Comparison of ENCODE assay signal across 23 cellular contexts in the genomic region with DNA sequence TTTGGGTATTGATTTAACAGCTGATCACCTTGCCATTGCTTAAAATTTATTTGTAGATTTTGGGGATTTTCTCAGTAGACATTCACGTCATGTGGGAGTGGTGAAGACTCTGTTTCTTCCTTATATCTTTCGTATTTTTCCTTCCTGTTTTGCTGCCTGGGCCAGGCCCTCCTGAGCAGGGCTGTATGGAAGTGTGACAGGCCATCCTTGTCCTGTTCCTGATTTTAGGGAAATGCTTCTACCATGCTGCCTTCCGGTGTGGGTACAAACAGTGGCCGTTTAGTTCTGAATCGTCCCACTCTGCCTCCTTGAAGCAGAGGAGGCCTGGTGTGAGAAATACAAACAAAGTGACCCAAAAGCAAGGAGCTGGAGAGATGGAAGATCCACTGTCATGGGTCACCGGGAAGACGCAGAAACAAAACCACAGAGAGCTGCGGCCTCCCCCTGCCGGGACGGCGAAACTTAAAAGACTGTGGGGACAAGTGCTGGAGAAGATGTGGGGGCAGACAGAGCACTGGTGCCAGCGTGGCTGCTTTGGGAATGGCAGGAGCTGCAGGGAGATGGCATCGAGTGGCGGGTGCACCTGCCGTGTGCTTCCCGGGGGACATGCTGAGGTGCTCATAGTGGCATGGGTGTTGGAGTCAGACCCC. TPM values are rescaled to one million over a fixed set of nuclear protein-coding genes. Genes with fewer than 3 reads are reported as not detected.
DNase-seq lines count a peak whose midpoint lies in the region; ATAC-seq and TF ChIP-seq lines count a peak whose summit lies in the region.
"Had no signal": no experiment of that assay in that cellular context is flagged by ENCODE, and none has a peak within 500 bp of the region (broad histone marks: within the 10 kb centered on the region; RNA-seq: fewer than 3 reads in every experiment).

No MANE protein-coding gene starts in this region.

- H3K36me3 ChIP-seq in CD8-positive, alpha-beta T cell (ENCODE audit: insufficient read depth, low read length), result peaks cover 11% of the 10 kb centered on the region
- H3K36me3 ChIP-seq in neuronal stem cell (replicated peaks in 1 of 2; ENCODE audit: control insufficient read depth in 2 of 2, insufficient read depth in 2 of 2, low read length in 2 of 2), result peaks cover 0 to 45% of the 10 kb centered on the region in 2 donors
- H3K36me3 ChIP-seq: vagina had no signal

- no CpG with 5 or more reads among the region's 16 CpGs for WGBS in neuronal stem cell (ENCODE audit: extremely low coverage in 2 of 2, insufficient read length in 2 of 2, insufficient replicate concordance in 1 of 2), 2 donors

- no peak overlapping the region for H3K27ac ChIP-seq in CD8-positive, alpha-beta T cell (ENCODE audit: low read depth, low read length)
- H3K27ac ChIP-seq in neuronal stem cell (replicated peaks; ENCODE audit: low read length), result no peak overlapping the region
- H3K27ac ChIP-seq: gastroesophageal sphincter, psoas muscle, suprapubic skin, vagina had no signal

- no peak overlapping the region for H3K4me3 Mint-ChIP-seq in activated T-cell treated with anti-CD3 and anti-CD28 coated beads, Interleukin-2, amount 50 U/mL, for 24 hours
- H3K4me3 Mint-ChIP-seq in CD8-positive, alpha-beta T cell, result no peak overlapping the region
- H3K4me3 Mint-ChIP-seq in activated naive CD8-positive, alpha-beta T cell, result no peak overlapping the region
- H3K4me3 Mint-ChIP-seq: GM23338 had no signal

- no peak overlapping the region for H3K4ac ChIP-seq in neuronal stem cell (ENCODE audit: low read length)

- H2BK120ac ChIP-seq in neuronal stem cell (ENCODE audit: low read depth, low read length), result no peak overlapping the region

- intact Hi-C loops in CD8-positive, alpha-beta T cell (cut with DNase I, micrococcal nuclease), result no loop called here

- H3K18ac ChIP-seq in neuronal stem cell (ENCODE audit: low read length), result peak overlapping the region; percentile 48

- no peak overlapping the region for H4K91ac ChIP-seq in neuronal stem cell (ENCODE audit: low read depth, low read length, poor library complexity)

- no peak overlapping the region for H2BK5ac ChIP-seq in neuronal stem cell (ENCODE audit: low read length)

- H2BK15ac ChIP-seq in neuronal stem cell (ENCODE audit: low read length), result no peak overlapping the region

- no peak overlapping the region for H4K8ac ChIP-seq in neuronal stem cell (ENCODE audit: low read depth, low read length)

- no peak for DNase-seq in activated T-cell treated with anti-CD3 and anti-CD28 coated beads, Interleukin-2, amount 50 U/mL, for 24 hours
- no peak for DNase-seq in activated T-cell treated with anti-CD3 and anti-CD28 coated beads, Interleukin-2, amount 50 U/mL, for 48 hours
- DNase-seq in CD8-positive, alpha-beta T cell, result no peak
- DNase-seq in neuronal stem cell (ENCODE audit: low spot score) (no peak), mucosa of gallbladder (ENCODE audit: low spot score) (no peak)
- DNase-seq: activated CD4-positive, alpha-beta T cell treated with anti-CD3 and anti-CD28 coated beads for 48 hours; activated effector memory CD4-positive, alpha-beta T cell treated with anti-CD3 and anti-CD28 coated beads, Interleukin-2, amount 50 U/mL, for 16 hours; BE2C; DMS79 treated with DMSO at 0.1 percent for 48 hours; NCI-H1694; NCI-H526; psoas muscle; T-helper 1 cell had no signal

- POLR2A ChIA-PET in CD8-positive, alpha-beta T cell (lab: Charles Lee), result no interaction called here

- TF ChIP-seq CTCF in CD8-positive, alpha-beta T cell (IDR thresholded peaks at IDR 0.05), result no peak

- H3K27me3 Mint-ChIP-seq in activated T-cell treated with anti-CD3 and anti-CD28 coated beads, Interleukin-2, amount 50 U/mL, for 24 hours, result no peaks in the 10 kb centered on the region
- H3K27me3 Mint-ChIP-seq in CD8-positive, alpha-beta T cell (ENCODE audit: low read depth), result no peaks in the 10 kb centered on the region
- H3K27me3 Mint-ChIP-seq in activated naive CD8-positive, alpha-beta T cell, result no peaks in the 10 kb centered on the region

- no peak for ATAC-seq in CD8-positive, alpha-beta T cell
- ATAC-seq in HG03432 (IDR thresholded peaks at IDR 0.05; ENCODE audit: unreplicated experiment) (no peak), HG02678 (IDR thresholded peaks at IDR 0.05; ENCODE audit: unreplicated experiment) (no peak)
- ATAC-seq: gastroesophageal sphincter, GM23338, mucosa of descending colon, psoas muscle had no signal

- H3K27ac Mint-ChIP-seq in activated T-cell treated with anti-CD3 and anti-CD28 coated beads, Interleukin-2, amount 50 U/mL, for 24 hours, result peak overlapping the region; percentile 92
- peak overlapping the region; percentile 35 for H3K27ac Mint-ChIP-seq in CD8-positive, alpha-beta T cell
- H3K27ac Mint-ChIP-seq in activated naive CD8-positive, alpha-beta T cell, result peak overlapping the region; percentile 24
- H3K27ac Mint-ChIP-seq: GM23338 had no signal

- H3K4me1 Mint-ChIP-seq in activated T-cell treated with anti-CD3 and anti-CD28 coated beads, Interleukin-2, amount 50 U/mL, for 24 hours (ENCODE audit: low read depth), result peaks cover 74% of the 10 kb centered on the region
- H3K4me1 Mint-ChIP-seq in CD8-positive, alpha-beta T cell (ENCODE audit: low read depth), result peaks cover 54% of the 10 kb centered on the region
- peaks cover 62% of the 10 kb centered on the region for H3K4me1 Mint-ChIP-seq in activated naive CD8-positive, alpha-beta T cell (ENCODE audit: low read depth)

- no peaks in the 10 kb centered on the region for H3K9me3 Mint-ChIP-seq in activated T-cell treated with anti-CD3 and anti-CD28 coated beads, Interleukin-2, amount 50 U/mL, for 24 hours
- peaks cover 2% of the 10 kb centered on the region for H3K9me3 Mint-ChIP-seq in CD8-positive, alpha-beta T cell
- H3K9me3 Mint-ChIP-seq in activated naive CD8-positive, alpha-beta T cell (ENCODE audit: low read depth), result no peaks in the 10 kb centered on the region

- no peak overlapping the region for H2AFZ ChIP-seq in neuronal stem cell (ENCODE audit: low read length)
- H2AFZ ChIP-seq: GM23338 had no signal

- H3K4me1 ChIP-seq in CD8-positive, alpha-beta T cell (ENCODE audit: insufficient read depth, low read length), result peaks cover 6% of the 10 kb centered on the region
- no peaks in the 10 kb centered on the region for H3K4me1 ChIP-seq in neuronal stem cell (ENCODE audit: control insufficient read depth in 2 of 2, insufficient read depth in 1 of 2, low read depth in 1 of 2, low read length in 2 of 2)
- H3K4me1 ChIP-seq: BE2C had no signal

- no peak overlapping the region for H3K14ac ChIP-seq in neuronal stem cell (ENCODE audit: low read length)

- H3K9me3 ChIP-seq in CD8-positive, alpha-beta T cell (ENCODE audit: low read length), result no peaks in the 10 kb centered on the region
- H3K9me3 ChIP-seq in neuronal stem cell (replicated peaks in 1 of 2; ENCODE audit: control insufficient read depth in 2 of 2, insufficient read depth in 1 of 2, low read depth in 1 of 2, low read length in 2 of 2), result peaks cover 2 to 26% of the 10 kb centered on the region in 2 donors
- H3K9me3 ChIP-seq: BE2C, gastroesophageal sphincter, mucosa of descending colon, psoas muscle, SJSA1, suprapubic skin, vagina had no signal

- no peak overlapping the region for H2BK12ac ChIP-seq in neuronal stem cell (ENCODE audit: low read length)

- H3K9ac ChIP-seq in neuronal stem cell (ENCODE audit: low read depth, low read length, poor library complexity), result no peak overlapping the region

- no peak overlapping the region for H3K4me2 ChIP-seq in neuronal stem cell (ENCODE audit: insufficient read depth, low read length, poor library complexity, severe bottlenecking)
- H3K4me2 ChIP-seq: GM23338 had no signal

- no peaks in the 10 kb centered on the region for H3K79me1 ChIP-seq in neuronal stem cell (ENCODE audit: low read depth, low read length)

- H3K27me3 ChIP-seq in CD8-positive, alpha-beta T cell (ENCODE audit: insufficient read depth, low read length), result no peaks in the 10 kb centered on the region
- H3K27me3 ChIP-seq in neuronal stem cell (ENCODE audit: control insufficient read depth in 3 of 3, insufficient read depth in 3 of 3, low read depth in 1 of 3, low read length in 3 of 3), result peaks cover 0 to 3% (median 0%) of the 10 kb centered on the region in 3 experiments
- H3K27me3 ChIP-seq: BE2C, gastroesophageal sphincter, SJSA1, suprapubic skin, vagina had no signal

- peak overlapping the region; percentile 22 for H3K23ac ChIP-seq in neuronal stem cell (ENCODE audit: low read depth, low read length, poor library complexity)

- CTCF ChIA-PET in CD8-positive, alpha-beta T cell (lab: Charles Lee), result interaction anchor here (0.7 kb wide), 1 partner anchor 45 kb away, joined by 3 read pairs; no protein-coding TSS in a partner anchor

- H3K36me3 Mint-ChIP-seq in activated T-cell treated with anti-CD3 and anti-CD28 coated beads, Interleukin-2, amount 50 U/mL, for 24 hours (ENCODE audit: low read depth), result peaks cover 81% of the 10 kb centered on the region
- peaks cover 60% of the 10 kb centered on the region for H3K36me3 Mint-ChIP-seq in CD8-positive, alpha-beta T cell
- peaks cover 17% of the 10 kb centered on the region for H3K36me3 Mint-ChIP-seq in activated naive CD8-positive, alpha-beta T cell

- no peak overlapping the region for H2AK5ac ChIP-seq in neuronal stem cell (ENCODE audit: low read depth, low read length)

- H3K4me3 ChIP-seq in CD8-positive, alpha-beta T cell (ENCODE audit: low read depth, low read length), result no peak overlapping the region
- H3K4me3 ChIP-seq in neuronal stem cell (ENCODE audit: low read length in 2 of 2), result no peak overlapping the region
- H3K4me3 ChIP-seq: coronary artery, gastroesophageal sphincter, GM23338, mucosa of descending colon, psoas muscle, SJSA1, suprapubic skin, vagina had no signal

RNA-seq across cellular contexts. Expression of gene AGPAT3, which starts 7.7 kb away (rescaled TPM):
- total RNA-seq in CD8-positive, alpha-beta T cell, result 10 to 100 TPM; 34.6 to 37.5 TPM
- 7.7 TPM for polyA plus RNA-seq in neuronal stem cell (2013, experiment 1 of 2)
- 7.4 TPM for polyA plus RNA-seq in neuronal stem cell (2013, experiment 2 of 2)
- 107 TPM for total RNA-seq in mucosa of gallbladder

Comparison
In these comparisons a context has a peak if more than half of its experiments do, and no peak if none do; other contexts are left out.
1. H3K27ac Mint-ChIP-seq: peak in every context shown above with its lines; median percentile 92 in activated T-cell treated with anti-CD3 and anti-CD28 coated beads, Interleukin-2, amount 50 U/mL, for 24 hours; 35 in CD8-positive, alpha-beta T cell; 24 in activated naive CD8-positive, alpha-beta T cell.